23 cellular contexts compared by ENCODE assay signal in genomic region chr5:153983885-153984284, GRCh38.
"Had no signal": no experiment of that assay in that cellular context is flagged by ENCODE, and none has a peak within 500 bp of the region (broad histone marks: within the 10 kb centered on the region; RNA-seq: fewer than 3 reads in every experiment).

No MANE protein-coding gene starts in this region.

- DNase-seq: Karpas-422, KBM-7, MG63, NCI-H1092, NCI-H1105 treated with DMSO at 0.1 percent for 48 hours, NCI-H1417 treated with DMSO at 0.1 percent for 48 hours, NCI-H187, NCI-H2029, NCI-H2081 treated with DMSO at 0.1 percent for 48 hours, NCI-H2171, NCI-H226, NCI-H446, NCI-H510A, NCI-H524 treated with DMSO at 0.1 percent for 48 hours, NCI-H69, NCI-H774, PC-9, Peyer's patch, SHP77 treated with DMSO at 0.1 percent for 48 hours, SJCRH30 had no signal

- H3K27ac Mint-ChIP-seq: IgD-negative memory B cell had no signal

- ATAC-seq: Right ventricle myocardium inferior, SK-N-SH treated with all-trans-retinoic acid at 6 μM for 48 hours had no signal

- H3K4me3 Mint-ChIP-seq: IgD-negative memory B cell had no signal

- H3K9me3 Mint-ChIP-seq: IgD-negative memory B cell had no signal

- H3K27me3 Mint-ChIP-seq: IgD-negative memory B cell had no signal
